In the genomic region with DNA sequence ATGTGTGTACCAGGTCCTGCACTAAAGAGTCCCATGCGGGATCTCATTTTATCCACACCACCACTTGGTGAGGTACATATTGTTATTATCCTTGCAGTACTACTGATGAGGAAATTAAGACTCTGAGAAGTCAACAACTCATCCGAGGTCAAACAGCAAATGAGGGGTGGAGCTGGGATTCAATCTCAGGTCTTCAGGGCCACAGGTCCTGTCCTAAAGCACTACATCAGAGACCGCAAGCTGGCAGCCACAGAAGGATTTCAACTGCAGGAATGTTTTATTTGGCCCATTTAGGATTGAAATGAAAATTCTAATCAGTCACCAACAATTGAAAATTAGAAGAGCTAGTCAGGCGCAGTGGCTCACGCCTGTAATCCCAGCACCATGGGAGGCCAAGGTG, we compare ENCODE assay signal across 37 cellular contexts.
"Had no signal": no experiment of that assay in that cellular context is flagged by ENCODE, and none has a peak within 500 bp of the region (broad histone marks: within the 10 kb centered on the region; RNA-seq: fewer than 3 reads in every experiment).

No MANE protein-coding gene starts in this region.

- DNase-seq: activated CD4-positive, alpha-beta memory T cell treated with anti-CD3 and anti-CD28 coated beads, Interleukin-2, amount 10 ng/mL, durations not matched to agents 7 days and 5 days; activated CD4-positive, alpha-beta T cell treated with anti-CD3 and anti-CD28 coated beads for 1 hour; activated CD4-positive, alpha-beta T cell treated with anti-CD3 and anti-CD28 coated beads for 36 hours; activated CD4-positive, alpha-beta T cell treated with anti-CD3 and anti-CD28 coated beads for 48 hours; activated CD4-positive, alpha-beta T cell treated with anti-CD3 and anti-CD28 coated beads, Interleukin-2, amount 10 ng/mL, durations not matched to agents 7 days and 5 days; activated CD4-positive, alpha-beta T cell treated with anti-CD3 and anti-CD28 coated beads, Interleukin-2, amount 50 U/mL, for 48 hours; activated CD4-positive, CD25-positive, alpha-beta regulatory T cell; activated CD8-positive, alpha-beta memory T cell treated with anti-CD3 and anti-CD28 coated beads for 24 hours; activated CD8-positive, alpha-beta memory T cell treated with anti-CD3 and anti-CD28 coated beads, Interleukin-2, amount 10 ng/mL, durations not matched to agents 7 days and 5 days; activated CD8-positive, alpha-beta memory T cell treated with anti-CD3 and anti-CD28 coated beads, Interleukin-2, amount 50 U/mL, for 48 hours; activated CD8-positive, alpha-beta T cell treated with anti-CD3 and anti-CD28 coated beads, Interleukin-2, amount 10 ng/mL, durations not matched to agents 7 days and 5 days; activated gamma-delta T cell; activated naive CD4-positive, alpha-beta T cell treated with anti-CD3 and anti-CD28 coated beads, Interleukin-2, amount 10 ng/mL, durations not matched to agents 7 days and 5 days; activated naive CD4-positive, alpha-beta T cell treated with Interleukin-2 at 50 U/mL for 16 hours; activated naive CD8-positive, alpha-beta T cell treated with anti-CD3 and anti-CD28 coated beads, Interleukin-2, amount 10 ng/mL, durations not matched to agents 7 days and 5 days; activated naive CD8-positive, alpha-beta T cell treated with anti-CD3 and anti-CD28 coated beads, Interleukin-2, amount 50 U/mL, for 24 hours; activated T-cell treated with anti-CD3 and anti-CD28 coated beads, Interleukin-2, amount 50 U/mL, for 24 hours; activated T-cell treated with anti-CD3 and anti-CD28 coated beads, Interleukin-2, amount 50 U/mL, for 48 hours; amygdala; anterior cingulate cortex; caudate nucleus; cerebellar nuclear complex; T-cell; T-helper 17 cell; T1000; WERI-Rb-1 had no signal

- H3K27ac ChIP-seq: ascending aorta, cardiac muscle cell, WERI-Rb-1 had no signal

- H3K4me3 Mint-ChIP-seq: activated CD4-positive, alpha-beta memory T cell treated with anti-CD3 and anti-CD28 coated beads, Interleukin-2, amount 10 ng/mL, durations not matched to agents 7 days and 5 days; activated CD4-positive, alpha-beta T cell treated with anti-CD3 and anti-CD28 coated beads for 36 hours; activated CD4-positive, alpha-beta T cell treated with anti-CD3 and anti-CD28 coated beads, Interleukin-2, amount 10 ng/mL, durations not matched to agents 7 days and 5 days; activated CD8-positive, alpha-beta memory T cell treated with anti-CD3 and anti-CD28 coated beads, Interleukin-2, amount 10 ng/mL, durations not matched to agents 7 days and 5 days; activated CD8-positive, alpha-beta T cell treated with anti-CD3 and anti-CD28 coated beads, Interleukin-2, amount 10 ng/mL, durations not matched to agents 7 days and 5 days; activated naive CD4-positive, alpha-beta T cell treated with anti-CD3 and anti-CD28 coated beads, Interleukin-2, amount 10 ng/mL, durations not matched to agents 7 days and 5 days; activated naive CD4-positive, alpha-beta T cell treated with anti-CD3 and anti-CD28 coated beads, Interleukin-2, amount 50 U/mL, for 24 hours; activated naive CD8-positive, alpha-beta T cell; activated naive CD8-positive, alpha-beta T cell treated with anti-CD3 and anti-CD28 coated beads, Interleukin-2, amount 10 ng/mL, durations not matched to agents 7 days and 5 days; activated naive CD8-positive, alpha-beta T cell treated with anti-CD3 and anti-CD28 coated beads, Interleukin-2, amount 50 U/mL, for 24 hours; activated T-cell treated with anti-CD3 and anti-CD28 coated beads, Interleukin-2, amount 50 U/mL, for 24 hours; brain; central memory CD8-positive, alpha-beta T cell; T-cell; T-helper 17 cell; WTC11 had no signal

- ATAC-seq: activated CD4-positive, alpha-beta T cell treated with anti-CD3 and anti-CD28 coated beads for 36 hours; activated CD4-positive, CD25-positive, alpha-beta regulatory T cell treated with anti-CD3 and anti-CD28 coated beads, Interleukin-2, amount 50 U/mL, for 24 hours; activated CD8-positive, alpha-beta memory T cell treated with anti-CD3 and anti-CD28 coated beads, Interleukin-2, amount 10 ng/mL, durations not matched to agents 7 days and 5 days; activated CD8-positive, alpha-beta T cell treated with anti-CD3 and anti-CD28 coated beads, Interleukin-2, amount 10 ng/mL, durations not matched to agents 7 days and 5 days; activated naive CD8-positive, alpha-beta T cell treated with anti-CD3 and anti-CD28 coated beads, Interleukin-2, amount 50 U/mL, for 24 hours; T-cell; T-helper 17 cell; WTC11 had no signal

- H3K4me3 ChIP-seq: ascending aorta, cardiac muscle cell had no signal

- H3K27ac Mint-ChIP-seq: activated CD4-positive, alpha-beta memory T cell treated with anti-CD3 and anti-CD28 coated beads, Interleukin-2, amount 10 ng/mL, durations not matched to agents 7 days and 5 days; activated CD4-positive, alpha-beta T cell treated with anti-CD3 and anti-CD28 coated beads for 36 hours; activated CD4-positive, alpha-beta T cell treated with anti-CD3 and anti-CD28 coated beads, Interleukin-2, amount 10 ng/mL, durations not matched to agents 7 days and 5 days; activated CD8-positive, alpha-beta memory T cell treated with anti-CD3 and anti-CD28 coated beads, Interleukin-2, amount 10 ng/mL, durations not matched to agents 7 days and 5 days; activated CD8-positive, alpha-beta T cell treated with anti-CD3 and anti-CD28 coated beads, Interleukin-2, amount 10 ng/mL, durations not matched to agents 7 days and 5 days; activated naive CD4-positive, alpha-beta T cell treated with anti-CD3 and anti-CD28 coated beads, Interleukin-2, amount 10 ng/mL, durations not matched to agents 7 days and 5 days; activated naive CD4-positive, alpha-beta T cell treated with anti-CD3 and anti-CD28 coated beads, Interleukin-2, amount 50 U/mL, for 24 hours; activated naive CD8-positive, alpha-beta T cell; activated naive CD8-positive, alpha-beta T cell treated with anti-CD3 and anti-CD28 coated beads, Interleukin-2, amount 10 ng/mL, durations not matched to agents 7 days and 5 days; activated naive CD8-positive, alpha-beta T cell treated with anti-CD3 and anti-CD28 coated beads, Interleukin-2, amount 50 U/mL, for 24 hours; activated T-cell treated with anti-CD3 and anti-CD28 coated beads, Interleukin-2, amount 50 U/mL, for 24 hours; activated T-helper 2 cell treated with anti-CD3 and anti-CD28 coated beads, Interferon-gamma antibody, Interleukin-2, Interleukin-4, amounts not matched to agents 10 μg/mL and 5 μg/mL and 100 μg/mL, durations not matched to agents 14 hours and 24 hours and 36 hours; brain; T-cell; WTC11 had no signal

- H3K27me3 ChIP-seq: ascending aorta, cardiac muscle cell had no signal

- H3K9me3 ChIP-seq: ascending aorta had no signal

- H3K36me3 Mint-ChIP-seq: activated CD8-positive, alpha-beta memory T cell treated with anti-CD3 and anti-CD28 coated beads, Interleukin-2, amount 10 ng/mL, durations not matched to agents 7 days and 5 days; activated naive CD4-positive, alpha-beta T cell treated with anti-CD3 and anti-CD28 coated beads, Interleukin-2, amount 10 ng/mL, durations not matched to agents 7 days and 5 days; activated naive CD4-positive, alpha-beta T cell treated with anti-CD3 and anti-CD28 coated beads, Interleukin-2, amount 50 U/mL, for 24 hours; activated naive CD8-positive, alpha-beta T cell; activated naive CD8-positive, alpha-beta T cell treated with anti-CD3 and anti-CD28 coated beads, Interleukin-2, amount 10 ng/mL, durations not matched to agents 7 days and 5 days; brain; WTC11 had no signal

- H3K9me3 Mint-ChIP-seq: activated CD4-positive, alpha-beta memory T cell treated with anti-CD3 and anti-CD28 coated beads, Interleukin-2, amount 10 ng/mL, durations not matched to agents 7 days and 5 days; activated CD4-positive, alpha-beta T cell treated with anti-CD3 and anti-CD28 coated beads, Interleukin-2, amount 10 ng/mL, durations not matched to agents 7 days and 5 days; activated naive CD4-positive, alpha-beta T cell treated with anti-CD3 and anti-CD28 coated beads, Interleukin-2, amount 10 ng/mL, durations not matched to agents 7 days and 5 days; activated naive CD4-positive, alpha-beta T cell treated with anti-CD3 and anti-CD28 coated beads, Interleukin-2, amount 50 U/mL, for 24 hours; activated naive CD8-positive, alpha-beta T cell treated with anti-CD3 and anti-CD28 coated beads, Interleukin-2, amount 10 ng/mL, durations not matched to agents 7 days and 5 days; activated naive CD8-positive, alpha-beta T cell treated with anti-CD3 and anti-CD28 coated beads, Interleukin-2, amount 50 U/mL, for 24 hours; activated T-cell treated with anti-CD3 and anti-CD28 coated beads, Interleukin-2, amount 50 U/mL, for 24 hours; activated T-helper 2 cell treated with anti-CD3 and anti-CD28 coated beads, Interferon-gamma antibody, Interleukin-2, Interleukin-4, amounts not matched to agents 10 μg/mL and 5 μg/mL and 100 μg/mL, durations not matched to agents 14 hours and 24 hours and 36 hours; central memory CD8-positive, alpha-beta T cell; T-cell; WTC11 had no signal

- H3K4me1 Mint-ChIP-seq: activated CD4-positive, alpha-beta memory T cell treated with anti-CD3 and anti-CD28 coated beads, Interleukin-2, amount 10 ng/mL, durations not matched to agents 7 days and 5 days; activated CD4-positive, alpha-beta T cell treated with anti-CD3 and anti-CD28 coated beads for 36 hours; activated CD4-positive, alpha-beta T cell treated with anti-CD3 and anti-CD28 coated beads, Interleukin-2, amount 10 ng/mL, durations not matched to agents 7 days and 5 days; activated CD8-positive, alpha-beta memory T cell treated with anti-CD3 and anti-CD28 coated beads, Interleukin-2, amount 10 ng/mL, durations not matched to agents 7 days and 5 days; activated naive CD4-positive, alpha-beta T cell treated with anti-CD3 and anti-CD28 coated beads, Interleukin-2, amount 10 ng/mL, durations not matched to agents 7 days and 5 days; activated naive CD4-positive, alpha-beta T cell treated with anti-CD3 and anti-CD28 coated beads, Interleukin-2, amount 50 U/mL, for 24 hours; activated naive CD8-positive, alpha-beta T cell treated with anti-CD3 and anti-CD28 coated beads, Interleukin-2, amount 50 U/mL, for 24 hours; central memory CD8-positive, alpha-beta T cell; T-cell had no signal

- H3K36me3 ChIP-seq: ascending aorta, cardiac muscle cell, WERI-Rb-1 had no signal

- H3K27me3 Mint-ChIP-seq: activated CD4-positive, alpha-beta memory T cell treated with anti-CD3 and anti-CD28 coated beads, Interleukin-2, amount 10 ng/mL, durations not matched to agents 7 days and 5 days; activated CD4-positive, alpha-beta T cell treated with anti-CD3 and anti-CD28 coated beads for 36 hours; activated CD4-positive, alpha-beta T cell treated with anti-CD3 and anti-CD28 coated beads, Interleukin-2, amount 10 ng/mL, durations not matched to agents 7 days and 5 days; activated CD8-positive, alpha-beta memory T cell treated with anti-CD3 and anti-CD28 coated beads, Interleukin-2, amount 10 ng/mL, durations not matched to agents 7 days and 5 days; activated naive CD4-positive, alpha-beta T cell treated with anti-CD3 and anti-CD28 coated beads, Interleukin-2, amount 10 ng/mL, durations not matched to agents 7 days and 5 days; activated naive CD4-positive, alpha-beta T cell treated with anti-CD3 and anti-CD28 coated beads, Interleukin-2, amount 50 U/mL, for 24 hours; activated naive CD8-positive, alpha-beta T cell; activated naive CD8-positive, alpha-beta T cell treated with anti-CD3 and anti-CD28 coated beads, Interleukin-2, amount 10 ng/mL, durations not matched to agents 7 days and 5 days; activated naive CD8-positive, alpha-beta T cell treated with anti-CD3 and anti-CD28 coated beads, Interleukin-2, amount 50 U/mL, for 24 hours; activated T-cell treated with anti-CD3 and anti-CD28 coated beads, Interleukin-2, amount 50 U/mL, for 24 hours; central memory CD8-positive, alpha-beta T cell; T-cell; T-helper 17 cell had no signal

- FAIRE-seq: bronchial epithelial cell, TTC549 had no signal
